In the genomic region with DNA sequence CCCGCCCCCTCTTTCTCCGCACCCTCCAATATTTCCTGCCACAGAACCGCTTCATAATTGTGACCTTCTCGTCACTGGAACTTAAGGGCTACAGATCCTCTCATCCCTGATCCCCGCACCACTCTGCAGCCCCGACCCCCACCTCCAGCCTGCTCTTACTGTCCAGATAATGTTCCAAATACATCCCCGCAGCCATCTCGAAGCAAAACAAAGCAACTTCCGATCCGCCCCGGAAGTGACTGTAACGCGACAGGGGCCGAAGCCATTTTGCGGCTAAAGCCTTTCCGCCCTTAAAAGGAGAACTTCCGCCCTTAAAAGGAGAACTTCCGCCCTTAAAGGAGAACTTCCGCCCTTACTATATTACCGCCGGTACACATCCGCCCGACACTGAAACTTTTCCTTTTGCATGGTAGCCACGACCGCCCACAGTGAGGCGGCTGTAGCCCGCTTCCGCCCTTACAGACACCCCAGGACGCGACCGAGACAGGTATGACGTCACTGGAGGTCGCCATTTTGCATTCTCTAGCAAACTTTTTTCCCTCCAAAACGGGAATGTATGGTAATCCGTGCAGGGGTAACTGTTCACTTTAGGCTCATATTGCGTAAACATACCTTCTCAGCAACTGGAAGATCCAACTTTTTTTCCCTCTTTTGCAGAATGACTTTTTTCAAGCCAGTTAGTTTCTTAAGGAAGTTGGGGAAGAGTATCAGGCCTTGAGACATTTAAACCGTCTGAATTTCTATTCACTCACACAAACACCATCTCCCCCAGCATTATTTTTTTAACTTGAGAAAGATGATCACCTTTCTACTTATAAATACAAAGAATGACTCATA, we compare ENCODE assay signal across 1 cellular context.
A peak's percentile ranks its signal among the peaks of the same experiment; 100 is the strongest.
TF ChIP-seq lines count a peak whose summit lies in the region.

A gene (minus strand): TSS at position 214 of the 837 bp plus-strand sequence. CDS start 18 bp downstream, at position 196.

TF ChIP-seq in HepG2, 621 proteins besides CTCF, POLR2A, EP300 and RAD21 (continued from another document and continues in another):
- TF ChIP-seq, protein P1, sequence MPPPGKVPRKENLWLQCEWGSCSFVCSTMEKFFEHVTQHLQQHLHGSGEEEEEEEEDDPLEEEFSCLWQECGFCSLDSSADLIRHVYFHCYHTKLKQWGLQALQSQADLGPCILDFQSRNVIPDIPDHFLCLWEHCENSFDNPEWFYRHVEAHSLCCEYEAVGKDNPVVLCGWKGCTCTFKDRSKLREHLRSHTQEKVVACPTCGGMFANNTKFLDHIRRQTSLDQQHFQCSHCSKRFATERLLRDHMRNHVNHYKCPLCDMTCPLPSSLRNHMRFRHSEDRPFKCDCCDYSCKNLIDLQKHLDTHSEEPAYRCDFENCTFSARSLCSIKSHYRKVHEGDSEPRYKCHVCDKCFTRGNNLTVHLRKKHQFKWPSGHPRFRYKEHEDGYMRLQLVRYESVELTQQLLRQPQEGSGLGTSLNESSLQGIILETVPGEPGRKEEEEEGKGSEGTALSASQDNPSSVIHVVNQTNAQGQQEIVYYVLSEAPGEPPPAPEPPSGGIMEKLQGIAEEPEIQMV (CRISPR knock-in tag; IDR thresholded peaks at IDR 0.05; ENCODE audit: low read depth), result no peak
- TF ChIP-seq SMAD3 (CRISPR knock-in tag; IDR thresholded peaks at IDR 0.05), result 0 out of 2 replicates have a peak, but pooled peaks have one; percentile 77
- TF ChIP-seq MXI1 (IDR thresholded peaks at IDR 0.05; ENCODE audit: borderline replicate concordance, low read depth, low read length), result peak; percentile 41; the same call in 1 of the 3 replicates
- peak; percentile 95 for TF ChIP-seq GATAD1 (CRISPR knock-in tag; IDR thresholded peaks at IDR 0.05)
- TF ChIP-seq ZSCAN22 (CRISPR knock-in tag; IDR thresholded peaks at IDR 0.05), result no peak
- peak; percentile 56; the same call in 1 of the 2 replicates for TF ChIP-seq ZNF547 (CRISPR knock-in tag; IDR thresholded peaks at IDR 0.05)
- TF ChIP-seq ZNF136 (CRISPR knock-in tag; IDR thresholded peaks at IDR 0.05; ENCODE audit: low read depth), result peak; percentile 68; the same call in 1 of the 2 replicates
- TF ChIP-seq ZBTB21 (CRISPR knock-in tag; IDR thresholded peaks at IDR 0.05), result peak; percentile 99
- TF ChIP-seq TBP (CRISPR knock-in tag; IDR thresholded peaks at IDR 0.05), result no peak
- TF ChIP-seq, protein P2, sequence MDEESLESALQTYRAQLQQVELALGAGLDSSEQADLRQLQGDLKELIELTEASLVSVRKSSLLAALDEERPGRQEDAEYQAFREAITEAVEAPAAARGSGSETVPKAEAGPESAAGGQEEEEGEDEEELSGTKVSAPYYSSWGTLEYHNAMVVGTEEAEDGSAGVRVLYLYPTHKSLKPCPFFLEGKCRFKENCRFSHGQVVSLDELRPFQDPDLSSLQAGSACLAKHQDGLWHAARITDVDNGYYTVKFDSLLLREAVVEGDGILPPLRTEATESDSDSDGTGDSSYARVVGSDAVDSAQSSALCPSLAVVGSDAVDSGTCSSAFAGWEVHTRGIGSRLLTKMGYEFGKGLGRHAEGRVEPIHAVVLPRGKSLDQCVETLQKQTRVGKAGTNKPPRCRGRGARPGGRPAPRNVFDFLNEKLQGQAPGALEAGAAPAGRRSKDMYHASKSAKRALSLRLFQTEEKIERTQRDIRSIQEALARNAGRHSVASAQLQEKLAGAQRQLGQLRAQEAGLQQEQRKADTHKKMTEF (CRISPR knock-in tag; IDR thresholded peaks at IDR 0.05), result peak; percentile 91
- TF ChIP-seq, protein P3, sequence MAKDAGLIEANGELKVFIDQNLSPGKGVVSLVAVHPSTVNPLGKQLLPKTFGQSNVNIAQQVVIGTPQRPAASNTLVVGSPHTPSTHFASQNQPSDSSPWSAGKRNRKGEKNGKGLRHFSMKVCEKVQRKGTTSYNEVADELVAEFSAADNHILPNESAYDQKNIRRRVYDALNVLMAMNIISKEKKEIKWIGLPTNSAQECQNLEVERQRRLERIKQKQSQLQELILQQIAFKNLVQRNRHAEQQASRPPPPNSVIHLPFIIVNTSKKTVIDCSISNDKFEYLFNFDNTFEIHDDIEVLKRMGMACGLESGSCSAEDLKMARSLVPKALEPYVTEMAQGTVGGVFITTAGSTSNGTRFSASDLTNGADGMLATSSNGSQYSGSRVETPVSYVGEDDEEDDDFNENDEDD (CRISPR knock-in tag; IDR thresholded peaks at IDR 0.05; ENCODE audit: borderline replicate concordance), result peak; percentile 96
- no peak for TF ChIP-seq ZNF788 (CRISPR knock-in tag; IDR thresholded peaks at IDR 0.05; ENCODE audit: borderline replicate concordance)
- TF ChIP-seq, protein P4, sequence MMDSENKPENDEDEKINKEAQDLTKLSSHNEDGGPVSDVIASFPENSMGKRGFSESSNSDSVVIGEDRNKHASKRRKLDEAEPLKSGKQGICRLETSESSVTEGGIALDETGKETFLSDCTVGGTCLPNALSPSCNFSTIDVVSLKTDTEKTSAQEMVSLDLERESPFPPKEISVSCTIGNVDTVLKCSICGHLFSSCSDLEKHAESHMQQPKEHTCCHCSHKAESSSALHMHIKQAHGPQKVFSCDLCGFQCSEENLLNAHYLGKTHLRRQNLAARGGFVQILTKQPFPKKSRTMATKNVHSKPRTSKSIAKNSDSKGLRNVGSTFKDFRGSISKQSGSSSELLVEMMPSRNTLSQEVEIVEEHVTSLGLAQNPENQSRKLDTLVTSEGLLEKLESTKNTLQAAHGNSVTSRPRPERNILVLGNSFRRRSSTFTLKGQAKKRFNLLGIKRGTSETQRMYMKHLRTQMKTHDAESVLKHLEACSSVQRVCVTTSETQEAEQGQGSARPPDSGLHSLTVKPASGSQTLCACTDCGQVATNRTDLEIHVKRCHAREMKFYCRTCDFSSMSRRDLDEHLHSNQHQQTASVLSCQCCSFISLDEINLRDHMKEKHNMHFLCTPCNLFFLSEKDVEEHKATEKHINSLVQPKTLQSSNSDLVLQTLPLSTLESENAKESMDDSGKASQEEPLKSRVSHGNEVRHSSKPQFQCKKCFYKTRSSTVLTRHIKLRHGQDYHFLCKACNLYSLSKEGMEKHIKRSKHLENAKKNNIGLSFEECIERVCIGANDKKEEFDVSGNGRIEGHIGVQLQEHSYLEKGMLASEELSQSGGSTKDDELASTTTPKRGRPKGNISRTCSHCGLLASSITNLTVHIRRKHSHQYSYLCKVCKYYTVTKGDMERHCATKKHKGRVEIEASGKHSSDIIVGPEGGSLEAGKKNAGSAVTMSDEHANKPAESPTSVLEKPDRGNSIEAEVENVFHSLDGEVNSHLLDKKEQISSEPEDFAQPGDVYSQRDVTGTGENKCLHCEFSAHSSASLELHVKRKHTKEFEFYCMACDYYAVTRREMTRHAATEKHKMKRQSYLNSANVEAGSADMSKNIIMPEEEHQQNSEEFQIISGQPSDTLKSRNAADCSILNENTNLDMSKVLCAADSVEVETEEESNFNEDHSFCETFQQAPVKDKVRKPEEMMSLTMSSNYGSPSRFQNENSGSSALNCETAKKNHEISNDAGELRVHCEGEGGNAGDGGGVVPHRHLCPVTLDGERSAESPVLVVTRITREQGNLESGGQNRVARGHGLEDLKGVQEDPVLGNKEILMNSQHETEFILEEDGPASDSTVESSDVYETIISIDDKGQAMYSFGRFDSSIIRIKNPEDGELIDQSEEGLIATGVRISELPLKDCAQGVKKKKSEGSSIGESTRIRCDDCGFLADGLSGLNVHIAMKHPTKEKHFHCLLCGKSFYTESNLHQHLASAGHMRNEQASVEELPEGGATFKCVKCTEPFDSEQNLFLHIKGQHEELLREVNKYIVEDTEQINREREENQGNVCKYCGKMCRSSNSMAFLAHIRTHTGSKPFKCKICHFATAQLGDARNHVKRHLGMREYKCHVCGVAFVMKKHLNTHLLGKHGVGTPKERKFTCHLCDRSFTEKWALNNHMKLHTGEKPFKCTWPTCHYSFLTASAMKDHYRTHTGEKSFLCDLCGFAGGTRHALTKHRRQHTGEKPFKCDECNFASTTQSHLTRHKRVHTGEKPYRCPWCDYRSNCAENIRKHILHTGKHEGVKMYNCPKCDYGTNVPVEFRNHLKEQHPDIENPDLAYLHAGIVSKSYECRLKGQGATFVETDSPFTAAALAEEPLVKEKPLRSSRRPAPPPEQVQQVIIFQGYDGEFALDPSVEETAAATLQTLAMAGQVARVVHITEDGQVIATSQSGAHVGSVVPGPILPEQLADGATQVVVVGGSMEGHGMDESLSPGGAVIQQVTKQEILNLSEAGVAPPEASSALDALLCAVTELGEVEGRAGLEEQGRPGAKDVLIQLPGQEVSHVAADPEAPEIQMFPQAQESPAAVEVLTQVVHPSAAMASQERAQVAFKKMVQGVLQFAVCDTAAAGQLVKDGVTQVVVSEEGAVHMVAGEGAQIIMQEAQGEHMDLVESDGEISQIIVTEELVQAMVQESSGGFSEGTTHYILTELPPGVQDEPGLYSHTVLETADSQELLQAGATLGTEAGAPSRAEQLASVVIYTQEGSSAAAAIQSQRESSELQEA (CRISPR knock-in tag; IDR thresholded peaks at IDR 0.05; ENCODE audit: not compliant biosample characterization), result peak; percentile 37
- TF ChIP-seq ZNF274 (CRISPR knock-in tag; IDR thresholded peaks at IDR 0.05), result peak; percentile 68; the same call in 1 of the 2 replicates
- peak; percentile 100 for TF ChIP-seq ATF7 (IDR thresholded peaks at IDR 0.05)
- peak; percentile 94 for TF ChIP-seq ATF7 (CRISPR knock-in tag; IDR thresholded peaks at IDR 0.05)
- peak; percentile 64 for TF ChIP-seq POLR2AphosphoS5 (IDR thresholded peaks at IDR 0.05; ENCODE audit: low read depth, low read length)
- TF ChIP-seq GFI1 (CRISPR knock-in tag; IDR thresholded peaks at IDR 0.05; ENCODE audit: borderline replicate concordance), result peak; percentile 72
- TF ChIP-seq ZNF329 (CRISPR knock-in tag; IDR thresholded peaks at IDR 0.05; ENCODE audit: low read depth), result no peak
- no peak for TF ChIP-seq PRMT3 (CRISPR knock-in tag; IDR thresholded peaks at IDR 0.05; ENCODE audit: borderline replicate concordance, low read depth)
- no peak for TF ChIP-seq HNRNPH1 (optimal IDR thresholded peaks at IDR 0.05; ENCODE audit: low read depth, low read length)
- TF ChIP-seq CEBPG (CRISPR knock-in tag; IDR thresholded peaks at IDR 0.05), result peak; percentile 45; the same call in 1 of the 2 replicates
- TF ChIP-seq, protein P5, sequence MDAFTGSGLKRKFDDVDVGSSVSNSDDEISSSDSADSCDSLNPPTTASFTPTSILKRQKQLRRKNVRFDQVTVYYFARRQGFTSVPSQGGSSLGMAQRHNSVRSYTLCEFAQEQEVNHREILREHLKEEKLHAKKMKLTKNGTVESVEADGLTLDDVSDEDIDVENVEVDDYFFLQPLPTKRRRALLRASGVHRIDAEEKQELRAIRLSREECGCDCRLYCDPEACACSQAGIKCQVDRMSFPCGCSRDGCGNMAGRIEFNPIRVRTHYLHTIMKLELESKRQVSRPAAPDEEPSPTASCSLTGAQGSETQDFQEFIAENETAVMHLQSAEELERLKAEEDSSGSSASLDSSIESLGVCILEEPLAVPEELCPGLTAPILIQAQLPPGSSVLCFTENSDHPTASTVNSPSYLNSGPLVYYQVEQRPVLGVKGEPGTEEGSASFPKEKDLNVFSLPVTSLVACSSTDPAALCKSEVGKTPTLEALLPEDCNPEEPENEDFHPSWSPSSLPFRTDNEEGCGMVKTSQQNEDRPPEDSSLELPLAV (CRISPR knock-in tag; conservative IDR thresholded peaks at IDR 0.05; ENCODE audit: low read depth), result no peak
- TF ChIP-seq MAF1 (CRISPR knock-in tag; IDR thresholded peaks at IDR 0.05; ENCODE audit: borderline replicate concordance), result no peak
- TF ChIP-seq, protein P6, sequence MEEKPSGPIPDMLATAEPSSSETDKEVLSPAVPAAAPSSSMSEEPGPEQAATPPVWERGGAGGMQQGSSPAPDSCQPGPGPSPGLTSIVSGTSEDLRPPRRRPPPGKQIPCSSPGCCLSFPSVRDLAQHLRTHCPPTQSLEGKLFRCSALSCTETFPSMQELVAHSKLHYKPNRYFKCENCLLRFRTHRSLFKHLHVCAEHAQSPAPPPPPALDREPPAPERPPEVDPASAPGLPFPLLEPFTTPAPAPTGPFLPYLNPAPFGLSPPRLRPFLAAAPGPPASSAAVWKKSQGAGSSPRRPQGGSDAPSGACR (CRISPR knock-in tag; IDR thresholded peaks at IDR 0.05), result peak; percentile 62; the same call in 1 of the 2 replicates
- TF ChIP-seq ZNF556 (CRISPR knock-in tag; IDR thresholded peaks at IDR 0.05; ENCODE audit: borderline replicate concordance), result no peak
- TF ChIP-seq, protein P7, sequence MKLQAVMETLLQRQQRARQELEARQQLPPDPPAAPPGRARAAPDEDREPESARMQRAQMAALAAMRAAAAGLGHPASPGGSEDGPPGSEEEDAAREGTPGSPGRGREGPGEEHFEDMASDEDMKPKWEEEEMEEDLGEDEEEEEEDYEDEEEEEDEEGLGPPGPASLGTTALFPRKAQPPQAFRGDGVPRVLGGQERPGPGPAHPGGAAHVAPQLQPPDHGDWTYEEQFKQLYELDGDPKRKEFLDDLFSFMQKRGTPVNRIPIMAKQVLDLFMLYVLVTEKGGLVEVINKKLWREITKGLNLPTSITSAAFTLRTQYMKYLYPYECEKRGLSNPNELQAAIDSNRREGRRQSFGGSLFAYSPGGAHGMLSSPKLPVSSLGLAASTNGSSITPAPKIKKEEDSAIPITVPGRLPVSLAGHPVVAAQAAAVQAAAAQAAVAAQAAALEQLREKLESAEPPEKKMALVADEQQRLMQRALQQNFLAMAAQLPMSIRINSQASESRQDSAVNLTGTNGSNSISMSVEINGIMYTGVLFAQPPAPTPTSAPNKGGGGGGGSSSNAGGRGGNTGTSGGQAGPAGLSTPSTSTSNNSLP (IDR thresholded peaks at IDR 0.05; ENCODE audit: low read depth, low read length), result peak; percentile 44; the same call in 1 of the 2 replicates
- no peak for TF ChIP-seq MIER2 (CRISPR knock-in tag; IDR thresholded peaks at IDR 0.05)
- TF ChIP-seq SATB2 (CRISPR knock-in tag; IDR thresholded peaks at IDR 0.05), result no peak
- TF ChIP-seq, protein P8, sequence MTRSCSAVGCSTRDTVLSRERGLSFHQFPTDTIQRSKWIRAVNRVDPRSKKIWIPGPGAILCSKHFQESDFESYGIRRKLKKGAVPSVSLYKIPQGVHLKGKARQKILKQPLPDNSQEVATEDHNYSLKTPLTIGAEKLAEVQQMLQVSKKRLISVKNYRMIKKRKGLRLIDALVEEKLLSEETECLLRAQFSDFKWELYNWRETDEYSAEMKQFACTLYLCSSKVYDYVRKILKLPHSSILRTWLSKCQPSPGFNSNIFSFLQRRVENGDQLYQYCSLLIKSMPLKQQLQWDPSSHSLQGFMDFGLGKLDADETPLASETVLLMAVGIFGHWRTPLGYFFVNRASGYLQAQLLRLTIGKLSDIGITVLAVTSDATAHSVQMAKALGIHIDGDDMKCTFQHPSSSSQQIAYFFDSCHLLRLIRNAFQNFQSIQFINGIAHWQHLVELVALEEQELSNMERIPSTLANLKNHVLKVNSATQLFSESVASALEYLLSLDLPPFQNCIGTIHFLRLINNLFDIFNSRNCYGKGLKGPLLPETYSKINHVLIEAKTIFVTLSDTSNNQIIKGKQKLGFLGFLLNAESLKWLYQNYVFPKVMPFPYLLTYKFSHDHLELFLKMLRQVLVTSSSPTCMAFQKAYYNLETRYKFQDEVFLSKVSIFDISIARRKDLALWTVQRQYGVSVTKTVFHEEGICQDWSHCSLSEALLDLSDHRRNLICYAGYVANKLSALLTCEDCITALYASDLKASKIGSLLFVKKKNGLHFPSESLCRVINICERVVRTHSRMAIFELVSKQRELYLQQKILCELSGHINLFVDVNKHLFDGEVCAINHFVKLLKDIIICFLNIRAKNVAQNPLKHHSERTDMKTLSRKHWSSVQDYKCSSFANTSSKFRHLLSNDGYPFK (CRISPR knock-in tag; IDR thresholded peaks at IDR 0.05; ENCODE audit: borderline replicate concordance), result peak; percentile 91; the same call in 1 of the 2 replicates
